In the genomic region with DNA sequence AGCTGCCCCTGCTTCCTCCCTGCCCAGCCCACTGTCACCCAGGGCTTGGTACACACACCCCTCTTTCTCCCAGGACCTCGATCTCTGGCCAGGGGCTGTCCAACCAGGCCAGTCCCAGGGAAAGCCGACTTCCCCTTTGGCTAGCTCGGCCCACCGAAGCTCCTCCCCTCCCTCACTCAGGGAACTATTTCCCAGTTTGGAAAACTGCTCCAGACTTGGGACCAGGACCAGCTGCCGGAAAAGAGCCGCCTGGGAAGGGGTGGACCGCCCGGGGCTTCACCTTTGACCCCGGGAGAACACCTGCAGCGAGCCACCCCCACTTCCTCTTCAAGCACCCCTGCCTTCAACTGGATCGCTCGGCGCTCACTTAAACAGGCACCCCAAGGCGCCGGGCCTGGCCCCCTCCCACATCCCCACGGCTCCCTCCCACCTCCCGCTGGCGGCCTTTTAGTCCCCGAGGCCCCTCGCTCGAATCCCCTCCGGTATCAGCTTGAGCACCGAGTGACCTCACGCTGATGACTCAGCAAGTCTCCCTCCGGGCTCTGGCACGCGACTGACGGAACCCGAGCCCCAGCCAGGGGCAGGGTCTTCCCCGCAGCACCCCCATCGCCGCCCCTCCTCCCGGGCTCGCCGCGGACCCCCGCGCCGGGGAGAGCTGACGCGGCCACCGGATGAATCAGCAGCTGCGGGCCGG, we compare ENCODE assay signal across 8 cellular contexts. TPM values are rescaled to one million over a fixed set of nuclear protein-coding genes. Genes with fewer than 3 reads are reported as not detected.
DNase-seq lines count a peak whose midpoint lies in the region; ATAC-seq and TF ChIP-seq lines count a peak whose summit lies in the region.

No MANE protein-coding gene starts in this region.

- no peak for TF ChIP-seq POLR2A in suprapubic skin (IDR thresholded peaks at IDR 0.05)

- peak overlapping the region; percentile 90 for H3K4me3 Mint-ChIP-seq in activated T-helper 2 cell treated with anti-CD3 and anti-CD28 coated beads, Interferon-gamma antibody, Interleukin-2, Interleukin-4, amounts not matched to agents 10 μg/mL and 5 μg/mL and 100 μg/mL, durations not matched to agents 14 hours and 24 hours and 36 hours (ENCODE audit: low read depth)
- H3K4me3 Mint-ChIP-seq in nephron progenitor cell, result peak overlapping the region; percentile 80

- peaks cover 12% of the 10 kb centered on the region for H3K36me3 ChIP-seq in suprapubic skin

- no peaks in the 10 kb centered on the region for H3K9me3 ChIP-seq in suprapubic skin

- intact Hi-C loops in activated T-helper 2 cell treated with anti-CD3 and anti-CD28 coated beads, Interferon-gamma antibody, Interleukin-2, Interleukin-4, amounts not matched to agents 10 μg/mL and 5 μg/mL and 100 μg/mL, durations not matched to agents 14 hours and 24 hours and 36 hours (cut with micrococcal nuclease), result loop anchor here (1.0 to 5.0 kb wide), 2 partner anchors 8 to 96 kb away; partner anchors contain the start of genes CENPX, LRRC45 and SIRT7

- H3K27ac ChIP-seq in suprapubic skin, result peak overlapping the region; percentile 92

- H3K27ac Mint-ChIP-seq in activated T-helper 2 cell treated with anti-CD3 and anti-CD28 coated beads, Interferon-gamma antibody, Interleukin-2, Interleukin-4, amounts not matched to agents 10 μg/mL and 5 μg/mL and 100 μg/mL, durations not matched to agents 14 hours and 24 hours and 36 hours, result peak overlapping the region; percentile 82
- peak overlapping the region; percentile 94 for H3K27ac Mint-ChIP-seq in nephron progenitor cell

- TF ChIP-seq CTCF in fibroblast of the aortic adventitia (IDR thresholded peaks at IDR 0.05; ENCODE audit: insufficient read depth, low read length), result no peak
- TF ChIP-seq CTCF in nephron progenitor cell (IDR thresholded peaks at IDR 0.05), result no peak
- TF ChIP-seq CTCF in suprapubic skin (IDR thresholded peaks at IDR 0.05), result no peak

- H3K27me3 Mint-ChIP-seq in activated T-helper 2 cell treated with anti-CD3 and anti-CD28 coated beads, Interferon-gamma antibody, Interleukin-2, Interleukin-4, amounts not matched to agents 10 μg/mL and 5 μg/mL and 100 μg/mL, durations not matched to agents 14 hours and 24 hours and 36 hours (ENCODE audit: low read depth), result peaks cover 2% of the 10 kb centered on the region
- H3K27me3 Mint-ChIP-seq in nephron progenitor cell (ENCODE audit: low read depth, poor library complexity), result no peaks in the 10 kb centered on the region

- WGBS in suprapubic skin, result 2% methylated on average over 6 of the region's 44 CpGs

- peaks cover 12% of the 10 kb centered on the region for H3K4me1 Mint-ChIP-seq in activated T-helper 2 cell treated with anti-CD3 and anti-CD28 coated beads, Interferon-gamma antibody, Interleukin-2, Interleukin-4, amounts not matched to agents 10 μg/mL and 5 μg/mL and 100 μg/mL, durations not matched to agents 14 hours and 24 hours and 36 hours (ENCODE audit: low read depth)
- H3K4me1 Mint-ChIP-seq in nephron progenitor cell, result peaks cover 53% of the 10 kb centered on the region

- DNase-seq in NCI-H1092 (lab: John Stamatoyannopoulos, UW), result peak; percentile 27
- DNase-seq in NCI-H1092 treated with DMSO at 0.1 percent for 48 hours (lab: John Stamatoyannopoulos, UW), result no peak
- peak; percentile 85 for DNase-seq in RPMI7951 (ENCODE audit: low read depth)
- DNase-seq in activated T-helper 2 cell treated with anti-CD3 and anti-CD28 coated beads, Interferon-gamma antibody, Interleukin-2, Interleukin-4, amounts not matched to agents 10 μg/mL and 5 μg/mL and 100 μg/mL, durations not matched to agents 14 hours and 24 hours and 36 hours (ENCODE audit: low spot score), result peak; percentile 52
- DNase-seq in fibroblast of the aortic adventitia (ENCODE audit: low read depth), result peak; percentile 86
- DNase-seq in nephron progenitor cell, result peak; percentile 69
- peak in 1 of 2 donors; percentile 89 for DNase-seq in suprapubic skin (ENCODE audit: low spot score in 2 of 2)

- peaks cover 69% of the 10 kb centered on the region for H3K4me1 ChIP-seq in suprapubic skin

- H3K36me3 Mint-ChIP-seq in activated T-helper 2 cell treated with anti-CD3 and anti-CD28 coated beads, Interferon-gamma antibody, Interleukin-2, Interleukin-4, amounts not matched to agents 10 μg/mL and 5 μg/mL and 100 μg/mL, durations not matched to agents 14 hours and 24 hours and 36 hours (ENCODE audit: low read depth), result peaks cover 9% of the 10 kb centered on the region
- H3K36me3 Mint-ChIP-seq in nephron progenitor cell (ENCODE audit: low read depth), result no peaks in the 10 kb centered on the region

- H3K4me3 ChIP-seq in fibroblast of the aortic adventitia (ENCODE audit: low read depth, low read length), result peak overlapping the region; percentile 79
- peak overlapping the region; percentile 87 for H3K4me3 ChIP-seq in suprapubic skin

- H3K27me3 ChIP-seq in suprapubic skin, result no peaks in the 10 kb centered on the region

- no peaks in the 10 kb centered on the region for H3K9me3 Mint-ChIP-seq in activated T-helper 2 cell treated with anti-CD3 and anti-CD28 coated beads, Interferon-gamma antibody, Interleukin-2, Interleukin-4, amounts not matched to agents 10 μg/mL and 5 μg/mL and 100 μg/mL, durations not matched to agents 14 hours and 24 hours and 36 hours
- H3K9me3 Mint-ChIP-seq in nephron progenitor cell, result no peaks in the 10 kb centered on the region

- ATAC-seq in HG03097 (IDR thresholded peaks at IDR 0.05; ENCODE audit: low FRiP score, unreplicated experiment), result peak; percentile 13

- no peak for TF ChIP-seq EP300 in suprapubic skin (IDR thresholded peaks at IDR 0.05)

RNA-seq across cellular contexts. Expression of gene MAFG, which starts 0.9 kb away (rescaled TPM):
- 10.1 TPM in 2 replicates for total RNA-seq in RPMI7951 (2014; rRNA removed; shearing (Covaris generic))
- 30.3 and 31.8 TPM in 2 replicates for total RNA-seq in activated T-helper 2 cell treated with anti-CD3 and anti-CD28 coated beads, Interferon-gamma antibody, Interleukin-2, Interleukin-4, amounts not matched to agents 10 μg/mL and 5 μg/mL and 100 μg/mL, durations not matched to agents 14 hours and 24 hours and 36 hours
- total RNA-seq in fibroblast of the aortic adventitia (ENCODE audit: low replicate concordance) (19.1 and 28.0 TPM in 2 replicates), suprapubic skin (10 to 100 TPM; 17.1 to 21.1 (median 19.0) TPM)

RNA-seq across cellular contexts. Expression of gene SIRT7, which starts 8.6 kb away (rescaled TPM):
- 10.0 and 10.1 TPM in 2 replicates for total RNA-seq in RPMI7951 (2014; rRNA removed; shearing (Covaris generic))
- 50.2 and 55.7 TPM in 2 replicates for total RNA-seq in activated T-helper 2 cell treated with anti-CD3 and anti-CD28 coated beads, Interferon-gamma antibody, Interleukin-2, Interleukin-4, amounts not matched to agents 10 μg/mL and 5 μg/mL and 100 μg/mL, durations not matched to agents 14 hours and 24 hours and 36 hours
- total RNA-seq in fibroblast of the aortic adventitia (ENCODE audit: low replicate concordance) (12.7 and 18.1 TPM in 2 replicates), suprapubic skin (10 to 100 TPM; 30.7 to 52.4 (median 38.9) TPM)

RNA-seq across cellular contexts. Expression of gene PYCR1, which starts 10.5 kb away (rescaled TPM):
- total RNA-seq in RPMI7951 (2014; rRNA removed; shearing (Covaris generic)), result 36.4 and 53.4 TPM in 2 replicates
- 99.9 and 105 TPM in 2 replicates for total RNA-seq in activated T-helper 2 cell treated with anti-CD3 and anti-CD28 coated beads, Interferon-gamma antibody, Interleukin-2, Interleukin-4, amounts not matched to agents 10 μg/mL and 5 μg/mL and 100 μg/mL, durations not matched to agents 14 hours and 24 hours and 36 hours
- 16.9 and 91.0 TPM in 2 replicates for total RNA-seq in fibroblast of the aortic adventitia (ENCODE audit: low replicate concordance)
- 10 to 100 TPM in 1 of 4 donors, 1 to 10 TPM in 3; 3.7 to 13.1 (median 9.0) TPM for total RNA-seq in suprapubic skin

RNA-seq across cellular contexts. Expression of gene PCYT2, which starts 15.4 kb away (rescaled TPM):
- total RNA-seq in RPMI7951 (2014; rRNA removed; shearing (Covaris generic)), result 39.7 and 45.7 TPM in 2 replicates
- total RNA-seq in activated T-helper 2 cell treated with anti-CD3 and anti-CD28 coated beads, Interferon-gamma antibody, Interleukin-2, Interleukin-4, amounts not matched to agents 10 μg/mL and 5 μg/mL and 100 μg/mL, durations not matched to agents 14 hours and 24 hours and 36 hours, result 51.5 and 51.7 TPM in 2 replicates
- total RNA-seq in fibroblast of the aortic adventitia (ENCODE audit: low replicate concordance), result 20.3 and 36.7 TPM in 2 replicates
- total RNA-seq in suprapubic skin, result 10 to 100 TPM; 23.7 to 34.2 (median 30.4) TPM

RNA-seq across cellular contexts. Expression of gene MYADML2, which starts 20.4 kb away (rescaled TPM):
- total RNA-seq in RPMI7951 (2014; rRNA removed; shearing (Covaris generic)), result not detected in 2 replicates
- not detected in 2 replicates for total RNA-seq in activated T-helper 2 cell treated with anti-CD3 and anti-CD28 coated beads, Interferon-gamma antibody, Interleukin-2, Interleukin-4, amounts not matched to agents 10 μg/mL and 5 μg/mL and 100 μg/mL, durations not matched to agents 14 hours and 24 hours and 36 hours
- total RNA-seq in fibroblast of the aortic adventitia (ENCODE audit: low replicate concordance) (not detected in 2 replicates), suprapubic skin (not detected)
